In genomic region chr10:11403116-11403515, GRCh38 we compare ENCODE assay signal across 12 cellular contexts.
DNase-seq lines count a peak whose midpoint lies in the region; ATAC-seq, FAIRE-seq and TF ChIP-seq lines count a peak whose summit lies in the region.
"Had no signal": no experiment of that assay in that cellular context is flagged by ENCODE, and none has a peak within 500 bp of the region (broad histone marks: within the 10 kb centered on the region; RNA-seq: fewer than 3 reads in every experiment).

No MANE protein-coding gene starts in this region.

- no peaks in the 10 kb centered on the region for H3K27me3 Mint-ChIP-seq in activated CD4-positive, alpha-beta T cell treated with anti-CD3 and anti-CD28 coated beads for 36 hours

- no peak overlapping the region for H3K4me3 ChIP-seq in coronary artery

- POLR2A ChIA-PET in activated CD4-positive, alpha-beta T cell treated with anti-CD3 and anti-CD28 coated beads for 36 hours (lab: Charles Lee), result no interaction called here

- no peak overlapping the region for H3K27ac ChIP-seq in coronary artery
- H3K27ac ChIP-seq: HL-60 had no signal

- DNase-seq in activated CD4-positive, alpha-beta T cell treated with anti-CD3 and anti-CD28 coated beads for 36 hours, result peak; percentile 83
- DNase-seq in coronary artery (ENCODE audit: low spot score), result peak; percentile 45
- DNase-seq in stimulated activated effector memory CD8-positive, alpha-beta T cell treated with anti-CD3 and anti-CD28 coated beads, Interleukin-12 subunit alpha, Interleukin-12 subunit beta, amount 100 ng/mL, for 72 hours (ENCODE audit: low spot score in 2 of 2), result peak; percentile 17 to 61
- DNase-seq in Right ventricle myocardium inferior (ENCODE audit: missing footprints), result no peak
- DNase-seq in germinal center (ENCODE audit: low spot score), result no peak
- no peak for DNase-seq in HTR-8/SVneo (ENCODE audit: insufficient read length, low spot score)
- DNase-seq: mesenchymal stem cell had no signal

- no peak for TF ChIP-seq CTCF in coronary artery (IDR thresholded peaks at IDR 0.05)

- H3K4me3 Mint-ChIP-seq in activated CD4-positive, alpha-beta T cell treated with anti-CD3 and anti-CD28 coated beads for 36 hours, result peak overlapping the region; percentile 40
- H3K4me3 Mint-ChIP-seq in stimulated activated effector memory CD8-positive, alpha-beta T cell treated with anti-CD3 and anti-CD28 coated beads, Interleukin-12 subunit alpha, Interleukin-12 subunit beta, amount 100 ng/mL, for 72 hours, result peak overlapping the region; percentile 51

- peaks cover 13% of the 10 kb centered on the region for H3K9me3 Mint-ChIP-seq in activated CD4-positive, alpha-beta T cell treated with anti-CD3 and anti-CD28 coated beads for 36 hours (ENCODE audit: low read depth)
- peaks cover 9% of the 10 kb centered on the region for H3K9me3 Mint-ChIP-seq in stimulated activated effector memory CD8-positive, alpha-beta T cell treated with anti-CD3 and anti-CD28 coated beads, Interleukin-12 subunit alpha, Interleukin-12 subunit beta, amount 100 ng/mL, for 72 hours

- ATAC-seq in HG03097 (IDR thresholded peaks at IDR 0.05; ENCODE audit: low FRiP score, unreplicated experiment) (peak; percentile 72), Right ventricle myocardium inferior (no peak), GM21529 (IDR thresholded peaks at IDR 0.05; ENCODE audit: unreplicated experiment) (no peak)
- peak; percentile 96 for ATAC-seq in activated CD4-positive, alpha-beta T cell treated with anti-CD3 and anti-CD28 coated beads for 36 hours
- ATAC-seq in stimulated activated effector memory CD8-positive, alpha-beta T cell treated with anti-CD3 and anti-CD28 coated beads, Interleukin-12 subunit alpha, Interleukin-12 subunit beta, amount 100 ng/mL, for 72 hours, result peak; percentile 97

- no peak for FAIRE-seq in HTR-8/SVneo (lab: Jason Lieb, UNC)
- FAIRE-seq: endometrium, GM12892 had no signal

- intact Hi-C loops in activated CD4-positive, alpha-beta T cell treated with anti-CD3 and anti-CD28 coated beads for 36 hours (cut with DNase I, micrococcal nuclease), result no loop called here
- intact Hi-C loops in Right ventricle myocardium inferior (cut with DNase I), result no loop called here

- H3K4me1 Mint-ChIP-seq in activated CD4-positive, alpha-beta T cell treated with anti-CD3 and anti-CD28 coated beads for 36 hours, result peaks cover 64% of the 10 kb centered on the region
- peaks cover 60% of the 10 kb centered on the region for H3K4me1 Mint-ChIP-seq in stimulated activated effector memory CD8-positive, alpha-beta T cell treated with anti-CD3 and anti-CD28 coated beads, Interleukin-12 subunit alpha, Interleukin-12 subunit beta, amount 100 ng/mL, for 72 hours

- H3K27ac Mint-ChIP-seq in activated CD4-positive, alpha-beta T cell treated with anti-CD3 and anti-CD28 coated beads for 36 hours, result peak overlapping the region; percentile 90
- H3K27ac Mint-ChIP-seq in stimulated activated effector memory CD8-positive, alpha-beta T cell treated with anti-CD3 and anti-CD28 coated beads, Interleukin-12 subunit alpha, Interleukin-12 subunit beta, amount 100 ng/mL, for 72 hours, result peak overlapping the region; percentile 87

- CTCF ChIA-PET in activated CD4-positive, alpha-beta T cell treated with anti-CD3 and anti-CD28 coated beads for 36 hours (lab: Charles Lee), result interaction anchor here (0.6 kb wide), 1 partner anchor 112 kb away, joined by 3 read pairs; no protein-coding TSS in a partner anchor

- H3K36me3 Mint-ChIP-seq in activated CD4-positive, alpha-beta T cell treated with anti-CD3 and anti-CD28 coated beads for 36 hours (ENCODE audit: low read depth), result peaks cover 10% of the 10 kb centered on the region
- H3K36me3 Mint-ChIP-seq in stimulated activated effector memory CD8-positive, alpha-beta T cell treated with anti-CD3 and anti-CD28 coated beads, Interleukin-12 subunit alpha, Interleukin-12 subunit beta, amount 100 ng/mL, for 72 hours, result peaks cover 5% of the 10 kb centered on the region

Comparison
In these comparisons a context has a peak if more than half of its experiments do, and no peak if none do; other contexts are left out.
1. ATAC-seq: peak in HG03097 (single experiment), activated CD4-positive, alpha-beta T cell treated with anti-CD3 and anti-CD28 coated beads for 36 hours (single experiment) and stimulated activated effector memory CD8-positive, alpha-beta T cell treated with anti-CD3 and anti-CD28 coated beads, Interleukin-12 subunit alpha, Interleukin-12 subunit beta, amount 100 ng/mL, for 72 hours (single experiment); none in Right ventricle myocardium inferior (single experiment) and GM21529 (single experiment).
2. DNase-seq: peak in activated CD4-positive, alpha-beta T cell treated with anti-CD3 and anti-CD28 coated beads for 36 hours (single experiment), coronary artery (single experiment) and stimulated activated effector memory CD8-positive, alpha-beta T cell treated with anti-CD3 and anti-CD28 coated beads, Interleukin-12 subunit alpha, Interleukin-12 subunit beta, amount 100 ng/mL, for 72 hours (2 of 2); none in Right ventricle myocardium inferior (single experiment), germinal center (single experiment) and HTR-8/SVneo (single experiment).